Comparison of ENCODE assay signal across 2 cellular contexts in the genomic region with DNA sequence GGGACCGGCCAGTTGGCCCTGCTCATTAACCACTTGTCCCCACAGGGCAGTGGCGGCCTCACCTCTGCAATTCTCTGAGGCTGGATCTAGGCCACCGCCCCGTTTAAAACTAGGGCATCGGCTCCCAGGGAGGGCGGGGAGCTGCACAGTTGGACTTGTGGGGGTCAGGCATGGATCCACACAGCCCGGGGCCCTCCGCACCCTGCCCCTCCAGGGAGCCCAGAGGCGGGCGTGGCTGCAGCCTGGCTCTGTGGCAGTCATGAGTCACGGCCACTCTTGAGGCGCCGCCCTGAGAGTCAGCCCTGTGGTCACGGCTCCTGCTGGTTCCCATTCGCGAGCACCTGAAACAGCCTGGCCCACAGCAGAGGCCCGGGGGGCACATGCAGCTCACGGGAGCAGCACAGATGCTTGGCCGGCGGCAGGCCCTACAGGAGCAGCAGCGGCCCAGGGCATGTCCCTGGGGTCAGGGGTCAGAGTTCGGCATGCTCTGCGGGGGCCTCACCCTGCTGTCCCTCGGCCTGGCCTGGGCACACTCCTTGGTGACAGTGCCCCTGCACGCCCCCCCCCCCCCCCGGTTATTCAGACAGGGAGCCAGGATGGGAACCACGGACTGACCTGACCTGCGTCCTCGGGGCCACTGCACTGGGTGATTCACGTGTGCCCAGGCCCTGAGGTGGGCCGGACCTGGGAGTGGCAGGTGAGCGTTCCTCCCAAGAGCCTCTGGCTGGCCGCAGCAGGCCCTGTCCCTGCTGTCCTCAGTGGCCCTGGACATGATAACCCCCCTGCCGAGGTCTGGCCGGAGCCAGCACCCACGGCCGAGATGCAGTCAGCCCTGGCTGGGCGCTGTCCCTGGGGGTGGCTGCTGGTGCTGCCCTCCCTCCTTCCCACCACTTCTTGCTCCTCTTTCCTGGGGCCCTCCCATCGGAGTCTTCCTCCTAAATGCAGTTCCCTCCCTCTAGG.
TF ChIP-seq lines count a peak whose summit lies in the region.

No MANE protein-coding gene starts in this region.

TF ChIP-seq in SK-N-SH treated with all-trans-retinoic acid at 6 μM for 48 hours, 23 proteins besides CTCF, POLR2A, EP300 and RAD21 (continued from another document):
- TF ChIP-seq, protein P1, sequence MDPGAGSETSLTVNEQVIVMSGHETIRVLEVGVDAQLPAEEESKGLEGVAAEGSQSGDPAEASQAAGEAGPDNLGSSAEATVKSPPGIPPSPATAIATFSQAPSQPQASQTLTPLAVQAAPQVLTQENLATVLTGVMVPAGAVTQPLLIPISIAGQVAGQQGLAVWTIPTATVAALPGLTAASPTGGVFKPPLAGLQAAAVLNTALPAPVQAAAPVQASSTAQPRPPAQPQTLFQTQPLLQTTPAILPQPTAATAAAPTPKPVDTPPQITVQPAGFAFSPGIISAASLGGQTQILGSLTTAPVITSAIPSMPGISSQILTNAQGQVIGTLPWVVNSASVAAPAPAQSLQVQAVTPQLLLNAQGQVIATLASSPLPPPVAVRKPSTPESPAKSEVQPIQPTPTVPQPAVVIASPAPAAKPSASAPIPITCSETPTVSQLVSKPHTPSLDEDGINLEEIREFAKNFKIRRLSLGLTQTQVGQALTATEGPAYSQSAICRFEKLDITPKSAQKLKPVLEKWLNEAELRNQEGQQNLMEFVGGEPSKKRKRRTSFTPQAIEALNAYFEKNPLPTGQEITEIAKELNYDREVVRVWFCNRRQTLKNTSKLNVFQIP (CRISPR knock-in tag; IDR thresholded peaks at IDR 0.05; ENCODE audit: borderline replicate concordance, low read depth), result no peak
- TF ChIP-seq OSR1 (CRISPR knock-in tag; IDR thresholded peaks at IDR 0.05), result no peak
- TF ChIP-seq ZNF70 (CRISPR knock-in tag; IDR thresholded peaks at IDR 0.05), result no peak
- TF ChIP-seq, protein P2, sequence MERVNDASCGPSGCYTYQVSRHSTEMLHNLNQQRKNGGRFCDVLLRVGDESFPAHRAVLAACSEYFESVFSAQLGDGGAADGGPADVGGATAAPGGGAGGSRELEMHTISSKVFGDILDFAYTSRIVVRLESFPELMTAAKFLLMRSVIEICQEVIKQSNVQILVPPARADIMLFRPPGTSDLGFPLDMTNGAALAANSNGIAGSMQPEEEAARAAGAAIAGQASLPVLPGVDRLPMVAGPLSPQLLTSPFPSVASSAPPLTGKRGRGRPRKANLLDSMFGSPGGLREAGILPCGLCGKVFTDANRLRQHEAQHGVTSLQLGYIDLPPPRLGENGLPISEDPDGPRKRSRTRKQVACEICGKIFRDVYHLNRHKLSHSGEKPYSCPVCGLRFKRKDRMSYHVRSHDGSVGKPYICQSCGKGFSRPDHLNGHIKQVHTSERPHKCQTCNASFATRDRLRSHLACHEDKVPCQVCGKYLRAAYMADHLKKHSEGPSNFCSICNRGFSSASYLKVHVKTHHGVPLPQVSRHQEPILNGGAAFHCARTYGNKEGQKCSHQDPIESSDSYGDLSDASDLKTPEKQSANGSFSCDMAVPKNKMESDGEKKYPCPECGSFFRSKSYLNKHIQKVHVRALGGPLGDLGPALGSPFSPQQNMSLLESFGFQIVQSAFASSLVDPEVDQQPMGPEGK (CRISPR knock-in tag; IDR thresholded peaks at IDR 0.05; ENCODE audit: borderline replicate concordance), result no peak
- no peak for TF ChIP-seq ISL1 (CRISPR knock-in tag; IDR thresholded peaks at IDR 0.05)
- TF ChIP-seq GLIS3 (CRISPR knock-in tag; IDR thresholded peaks at IDR 0.05), result no peak

TF ChIP-seq in SK-N-SH, 30 proteins besides CTCF, POLR2A, EP300 and RAD21 (continued from another document):
- TF ChIP-seq RXRA (IDR thresholded peaks at IDR 0.05; ENCODE audit: borderline replicate concordance, low read depth) (no peak), TEAD4 (IDR thresholded peaks at IDR 0.05; ENCODE audit: borderline replicate concordance, insufficient read depth) (no peak), SIN3A (IDR thresholded peaks at IDR 0.05; ENCODE audit: borderline replicate concordance, low read depth, low read length) (no peak), USF2 (IDR thresholded peaks at IDR 0.05; ENCODE audit: borderline replicate concordance, low read depth, low read length) (no peak)
